ENCODE assay signal across 25 cellular contexts in the genomic region with DNA sequence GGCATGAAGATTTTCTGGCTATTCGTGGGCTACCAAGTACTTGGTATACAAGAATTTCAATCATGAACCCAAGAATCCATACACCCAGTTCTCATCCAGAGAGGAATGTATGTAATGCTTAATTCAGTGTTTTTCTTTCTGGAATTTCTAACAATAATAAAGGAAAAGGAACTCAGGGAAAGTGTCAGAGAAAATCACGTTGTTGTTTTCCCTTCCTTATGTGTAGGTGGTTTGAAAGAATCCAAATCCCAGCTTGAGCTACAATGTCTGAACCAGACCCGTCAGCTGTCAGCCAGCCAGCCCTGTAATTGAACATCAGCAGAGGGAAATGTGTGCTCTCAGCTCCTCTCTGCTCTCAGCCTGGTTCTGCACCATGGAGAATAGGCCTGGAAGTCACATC.
A peak's percentile ranks its signal among the peaks of the same experiment; 100 is the strongest.
DNase-seq lines count a peak whose midpoint lies in the region; ATAC-seq and TF ChIP-seq lines count a peak whose summit lies in the region.
"Had no signal": no experiment of that assay in that cellular context is flagged by ENCODE, and none has a peak within 500 bp of the region (broad histone marks: within the 10 kb centered on the region; RNA-seq: fewer than 3 reads in every experiment).

No MANE protein-coding gene starts in this region.

- no peak for TF ChIP-seq CTCF in cardiac muscle cell (IDR thresholded peaks at IDR 0.05; ENCODE audit: low read depth, low read length)
- TF ChIP-seq CTCF in chondrocyte (IDR thresholded peaks at IDR 0.05), result no peak
- TF ChIP-seq CTCF in gastrocnemius medialis (IDR thresholded peaks at IDR 0.05 in 4 of 5, conservative IDR thresholded peaks at IDR 0.05 in 1 of 5), result no peak

- no peaks in the 10 kb centered on the region for H3K27me3 Mint-ChIP-seq in chondrocyte (ENCODE audit: low read depth)

- peaks cover 73% of the 10 kb centered on the region for H3K4me1 Mint-ChIP-seq in chondrocyte (ENCODE audit: low read depth)
- H3K4me1 Mint-ChIP-seq: activated naive CD4-positive, alpha-beta T cell treated with anti-CD3 and anti-CD28 coated beads, Interleukin-2, amount 10 ng/mL, durations not matched to agents 7 days and 5 days; CD4-positive, alpha-beta memory T cell; stimulated activated effector memory CD8-positive, alpha-beta T cell treated with anti-CD3 and anti-CD28 coated beads, Interleukin-12 subunit alpha, Interleukin-12 subunit beta, amount 100 ng/mL, for 72 hours had no signal

- H3K4me3 Mint-ChIP-seq in chondrocyte (ENCODE audit: unreplicated experiment), result no peak overlapping the region
- H3K4me3 Mint-ChIP-seq: activated naive CD4-positive, alpha-beta T cell treated with anti-CD3 and anti-CD28 coated beads, Interleukin-2, amount 10 ng/mL, durations not matched to agents 7 days and 5 days; activated T-cell treated with anti-CD3 and anti-CD28 coated beads, Interleukin-2, amount 50 U/mL, for 24 hours; CD4-positive, alpha-beta memory T cell; neural crest cell; stimulated activated effector memory CD8-positive, alpha-beta T cell treated with anti-CD3 and anti-CD28 coated beads, Interleukin-12 subunit alpha, Interleukin-12 subunit beta, amount 100 ng/mL, for 72 hours; T-helper 1 cell treated with Interleukin-12 subunit alpha and Interleukin-12 subunit beta and Interleukin-4 antibody, amounts not matched to agents 30 μg/mL and 1 μg/mL, for 36 hours had no signal

- H3K27me3 ChIP-seq in cardiac muscle cell (no peaks in the 10 kb centered on the region), gastrocnemius medialis (no peaks in the 10 kb centered on the region)
- H3K27me3 ChIP-seq: body of pancreas, dorsolateral prefrontal cortex, esophagus squamous epithelium, MG63 had no signal

- in situ Hi-C loops in gastrocnemius medialis (cut with MboI; ENCODE audit: low sequenced_read_pairs in 4 of 4), result no loop called here

- H3K27ac Mint-ChIP-seq in chondrocyte (ENCODE audit: unreplicated experiment), result peak overlapping the region; percentile 94
- H3K27ac Mint-ChIP-seq: activated naive CD4-positive, alpha-beta T cell treated with anti-CD3 and anti-CD28 coated beads, Interleukin-2, amount 10 ng/mL, durations not matched to agents 7 days and 5 days; activated T-cell treated with anti-CD3 and anti-CD28 coated beads, Interleukin-2, amount 50 U/mL, for 24 hours; CD4-positive, alpha-beta memory T cell; stimulated activated effector memory CD8-positive, alpha-beta T cell treated with anti-CD3 and anti-CD28 coated beads, Interleukin-12 subunit alpha, Interleukin-12 subunit beta, amount 100 ng/mL, for 72 hours; T-helper 1 cell treated with Interleukin-12 subunit alpha and Interleukin-12 subunit beta and Interleukin-4 antibody, amounts not matched to agents 30 μg/mL and 1 μg/mL, for 36 hours had no signal

- TF ChIP-seq POLR2A in gastrocnemius medialis (IDR thresholded peaks at IDR 0.05), result no peak

- H3K9me3 Mint-ChIP-seq in chondrocyte (ENCODE audit: low read depth), result peaks cover 4% of the 10 kb centered on the region
- H3K9me3 Mint-ChIP-seq: activated naive CD4-positive, alpha-beta T cell treated with anti-CD3 and anti-CD28 coated beads, Interleukin-2, amount 10 ng/mL, durations not matched to agents 7 days and 5 days; activated T-cell treated with anti-CD3 and anti-CD28 coated beads, Interleukin-2, amount 50 U/mL, for 24 hours; stimulated activated effector memory CD8-positive, alpha-beta T cell treated with anti-CD3 and anti-CD28 coated beads, Interleukin-12 subunit alpha, Interleukin-12 subunit beta, amount 100 ng/mL, for 72 hours had no signal

- H3K9me3 ChIP-seq in cardiac muscle cell (ENCODE audit: low read depth) (no peaks in the 10 kb centered on the region), gastrocnemius medialis (no peaks in the 10 kb centered on the region)
- H3K9me3 ChIP-seq: body of pancreas, esophagus squamous epithelium, heart right ventricle, MG63 had no signal

- H3K27ac ChIP-seq in cardiac muscle cell (peak overlapping the region; percentile 19), gastrocnemius medialis (no peak overlapping the region)
- H3K27ac ChIP-seq: body of pancreas, esophagus squamous epithelium had no signal

- DNase-seq in cardiac muscle cell (ENCODE audit: low read depth in 1 of 2, low spot score in 1 of 2) (no peak), left cardiac atrium (no peak), chondrocyte (ENCODE audit: low spot score) (no peak), myocyte (ENCODE audit: low read depth) (peak; percentile 57), iPS-NIHi7 (ENCODE audit: extremely low spot score) (no peak), glomerular visceral epithelial cell (ENCODE audit: extremely low spot score) (no peak), gastrocnemius medialis (no peak)
- no peak for DNase-seq in NK-92 treated with Interleukin-12 subunit alpha and Interleukin-12 subunit beta, amount 100 ng/mL, for 24 hours (lab: John Stamatoyannopoulos, UW)
- DNase-seq: activated CD4-positive, alpha-beta T cell treated with anti-CD3 and anti-CD28 coated beads, Interleukin-2, amount 50 U/mL, for 48 hours; activated naive CD4-positive, alpha-beta T cell treated with anti-CD3 and anti-CD28 coated beads, Interleukin-2, amount 10 ng/mL, durations not matched to agents 7 days and 5 days; activated T-cell treated with anti-CD3 and anti-CD28 coated beads, Interleukin-2, amount 50 U/mL, for 24 hours; body of pancreas; CD4-positive, alpha-beta memory T cell; DMS79 treated with DMSO at 0.1 percent for 48 hours; dorsolateral prefrontal cortex; esophagus squamous epithelium; heart right ventricle; islet precursor cell; MG63; NCI-H187; NCI-H345 had no signal

- intact Hi-C loops in left cardiac atrium (cut with DNase I) (no loop called here), gastrocnemius medialis (cut with DNase I; ENCODE audit: low total_unique reads) (no loop called here)

- ATAC-seq in left cardiac atrium (no peak), gastrocnemius medialis (no peak)
- ATAC-seq: body of pancreas; heart right ventricle; Right ventricle myocardium inferior; stimulated activated effector memory CD8-positive, alpha-beta T cell treated with anti-CD3 and anti-CD28 coated beads, Interleukin-12 subunit alpha, Interleukin-12 subunit beta, amount 100 ng/mL, for 72 hours had no signal

- H3K36me3 ChIP-seq in cardiac muscle cell (no peaks in the 10 kb centered on the region), gastrocnemius medialis (no peaks in the 10 kb centered on the region)
- H3K36me3 ChIP-seq: esophagus squamous epithelium, heart right ventricle, MG63 had no signal

- H3K4me1 ChIP-seq in cardiac muscle cell (ENCODE audit: low read depth) (peaks cover 8% of the 10 kb centered on the region), gastrocnemius medialis (no peaks in the 10 kb centered on the region)
- H3K4me1 ChIP-seq: body of pancreas, esophagus squamous epithelium, heart right ventricle had no signal

- H3K4me3 ChIP-seq in cardiac muscle cell, result no peak overlapping the region
- no peak overlapping the region for H3K4me3 ChIP-seq in gastrocnemius medialis
- H3K4me3 ChIP-seq: body of pancreas, dorsolateral prefrontal cortex, esophagus squamous epithelium, heart right ventricle, MG63 had no signal

- H3K36me3 Mint-ChIP-seq in chondrocyte (ENCODE audit: low read depth), result peaks cover 2% of the 10 kb centered on the region
- H3K36me3 Mint-ChIP-seq: activated naive CD4-positive, alpha-beta T cell treated with anti-CD3 and anti-CD28 coated beads, Interleukin-2, amount 10 ng/mL, durations not matched to agents 7 days and 5 days; stimulated activated effector memory CD8-positive, alpha-beta T cell treated with anti-CD3 and anti-CD28 coated beads, Interleukin-12 subunit alpha, Interleukin-12 subunit beta, amount 100 ng/mL, for 72 hours had no signal
